24 cellular contexts compared by ENCODE assay signal in genomic region chr17:144936-145670, GRCh38. TPM values are rescaled to one million over a fixed set of nuclear protein-coding genes. Genes with fewer than 3 reads are reported as not detected.
DNase-seq lines count a peak whose midpoint lies in the region; ATAC-seq, FAIRE-seq and TF ChIP-seq lines count a peak whose summit lies in the region.
"Had no signal": no experiment of that assay in that cellular context is flagged by ENCODE, and none has a peak within 500 bp of the region (broad histone marks: within the 10 kb centered on the region; RNA-seq: fewer than 3 reads in every experiment).

No MANE protein-coding gene starts in this region.

- no peak for FAIRE-seq in urothelium cell line (lab: Jason Lieb, UNC)

- peaks cover 0 to 3% of the 10 kb centered on the region in 2 donors for H3K27me3 Mint-ChIP-seq in natural killer cell (ENCODE audit: low read depth in 2 of 2)
- peaks cover 0 to 2% of the 10 kb centered on the region in 2 donors for H3K27me3 Mint-ChIP-seq in natural killer cell treated with Interleukin-12 subunit alpha and Interleukin-12 subunit beta and Interleukin-15 and Interleukin-18, amount 100 ng/mL, for 72 hours
- no peaks in the 10 kb centered on the region for H3K27me3 Mint-ChIP-seq in WTC11 (ENCODE audit: low read depth)

- H3K27ac Mint-ChIP-seq in natural killer cell = no peak overlapping the region
- no peak overlapping the region for H3K27ac Mint-ChIP-seq in natural killer cell treated with Interleukin-12 subunit alpha and Interleukin-12 subunit beta and Interleukin-15 and Interleukin-18, amount 100 ng/mL, for 72 hours
- H3K27ac Mint-ChIP-seq in WTC11 = no peak overlapping the region
- H3K27ac Mint-ChIP-seq: activated T-helper 1 cell treated with anti-CD3 and anti-CD28 coated beads, Interleukin-12 subunit alpha, Interleukin-12 subunit beta, Interleukin-2, Interleukin-4 antibody, amounts not matched to agents 30 ng/mL and 10 ng/mL and 1 ng/mL, durations not matched to agents 14 hours and 24 hours and 36 hours; effector memory CD8-positive, alpha-beta T cell; GM23338; nephron had no signal

- POLR2A ChIA-PET in WTC11 (lab: Charles Lee) = no interaction called here

- TF ChIP-seq CTCF in natural killer cell (IDR thresholded peaks at IDR 0.05) (no peak), WTC11 (IDR thresholded peaks at IDR 0.05) (no peak)

- H3K4me1 Mint-ChIP-seq in natural killer cell (no peaks in the 10 kb centered on the region), WTC11 (no peaks in the 10 kb centered on the region)
- H3K4me1 Mint-ChIP-seq in natural killer cell treated with Interleukin-12 subunit alpha and Interleukin-12 subunit beta and Interleukin-15 and Interleukin-18, amount 100 ng/mL, for 72 hours (ENCODE audit: low read depth in 2 of 2) = no peaks in the 10 kb centered on the region
- H3K4me1 Mint-ChIP-seq: GM23338, nephron had no signal

- H3K36me3 Mint-ChIP-seq in natural killer cell (no peaks in the 10 kb centered on the region), WTC11 (no peaks in the 10 kb centered on the region)
- H3K36me3 Mint-ChIP-seq in natural killer cell treated with Interleukin-12 subunit alpha and Interleukin-12 subunit beta and Interleukin-15 and Interleukin-18, amount 100 ng/mL, for 72 hours = no peaks in the 10 kb centered on the region
- H3K36me3 Mint-ChIP-seq: CD8-positive, alpha-beta memory T cell had no signal

- DNase-seq in natural killer cell (peak; percentile 6), Right ventricle myocardium superior (peak; percentile 17), posterior vena cava (ENCODE audit: low spot score) (peak; percentile 44), urothelium cell line (ENCODE audit: low spot score) (no peak), WTC11 (ENCODE audit: low spot score) (no peak)
- no peak for DNase-seq in natural killer cell treated with Interleukin-12 subunit alpha and Interleukin-12 subunit beta and Interleukin-15 and Interleukin-18, amount 100 ng/mL, for 72 hours (ENCODE audit: low spot score)
- no peak for DNase-seq in stimulated activated CD4-positive, alpha-beta T cell treated with anti-CD3 and anti-CD28 coated beads, Interleukin-4, amount 100 ng/mL, for 24 hours
- DNase-seq: CD8-positive, alpha-beta memory T cell; cerebellar nuclear complex; DND-41; mammary epithelial cell; NCI-H1417 treated with DMSO at 0.1 percent for 48 hours; NCI-H2171 treated with DMSO at 0.1 percent for 48 hours; PC-9; stimulated activated CD4-positive, alpha-beta T cell treated with anti-CD3 and anti-CD28 coated beads, Interleukin-15, amount 100 ng/mL, for 24 hours; stimulated activated naive CD4-positive, alpha-beta T cell treated with Interleukin-2 at 50 U/mL for 16 hours; trophoblast cell had no signal

- H3K4me3 Mint-ChIP-seq in natural killer cell = no peak overlapping the region
- no peak overlapping the region for H3K4me3 Mint-ChIP-seq in natural killer cell treated with Interleukin-12 subunit alpha and Interleukin-12 subunit beta and Interleukin-15 and Interleukin-18, amount 100 ng/mL, for 72 hours
- H3K4me3 Mint-ChIP-seq in WTC11 = no peak overlapping the region
- H3K4me3 Mint-ChIP-seq: activated T-helper 1 cell treated with anti-CD3 and anti-CD28 coated beads, Interleukin-12 subunit alpha, Interleukin-12 subunit beta, Interleukin-2, Interleukin-4 antibody, amounts not matched to agents 30 ng/mL and 10 ng/mL and 1 ng/mL, durations not matched to agents 14 hours and 24 hours and 36 hours; CD8-positive, alpha-beta memory T cell; effector memory CD8-positive, alpha-beta T cell; GM23338; nephron had no signal

- intact Hi-C loops in natural killer cell (cut with micrococcal nuclease) = loop anchor here (5.0 kb wide), 4 partner anchors 242 to 912 kb away; partner anchors contain the start of gene TIMM22
- intact Hi-C loops in Right ventricle myocardium superior (cut with DNase I) = loop anchor here (5.0 kb wide), 1 partner anchor 242 kb away; no protein-coding TSS in a partner anchor
- intact Hi-C loops in posterior vena cava (cut with DNase I) = loop anchor here (5.0 kb wide), 3 partner anchors 242 to 777 kb away; no protein-coding TSS in a partner anchor

- H3K9me3 Mint-ChIP-seq in natural killer cell (no peaks in the 10 kb centered on the region), WTC11 (no peaks in the 10 kb centered on the region)
- no peaks in the 10 kb centered on the region for H3K9me3 Mint-ChIP-seq in natural killer cell treated with Interleukin-12 subunit alpha and Interleukin-12 subunit beta and Interleukin-15 and Interleukin-18, amount 100 ng/mL, for 72 hours
- H3K9me3 Mint-ChIP-seq: activated T-helper 1 cell treated with anti-CD3 and anti-CD28 coated beads, Interleukin-12 subunit alpha, Interleukin-12 subunit beta, Interleukin-2, Interleukin-4 antibody, amounts not matched to agents 30 ng/mL and 10 ng/mL and 1 ng/mL, durations not matched to agents 14 hours and 24 hours and 36 hours; CD8-positive, alpha-beta memory T cell; effector memory CD8-positive, alpha-beta T cell; GM23338; nephron had no signal

- ATAC-seq in natural killer cell (no peak), Right ventricle myocardium superior (ENCODE audit: poor library complexity) (no peak), WTC11 (no peak)
- no peak for ATAC-seq in natural killer cell treated with Interleukin-12 subunit alpha and Interleukin-12 subunit beta and Interleukin-15 and Interleukin-18, amount 100 ng/mL, for 72 hours
- ATAC-seq: effector memory CD8-positive, alpha-beta T cell had no signal

- CTCF ChIA-PET in WTC11 (lab: Charles Lee) = interaction anchor here (0.8 kb wide), 2 partner anchors 17 to 165 kb away, joined by 3 read pairs; no protein-coding TSS in a partner anchor

TF ChIP-seq in WTC11, 78 proteins besides CTCF, POLR2A, EP300 and RAD21:
- no peak for TF ChIP-seq ATF2 (CRISPR knock-in tag; IDR thresholded peaks at IDR 0.05; ENCODE audit: borderline replicate concordance, low read depth)
- no peak for TF ChIP-seq IRF2 (CRISPR knock-in tag; IDR thresholded peaks at IDR 0.05; ENCODE audit: borderline replicate concordance, low read depth)
- no peak for TF ChIP-seq NFE2L1 (CRISPR knock-in tag; IDR thresholded peaks at IDR 0.05)

RNA-seq across cellular contexts. Expression of gene SCGB1C2, which starts 7.7 kb away (rescaled TPM):
- not detected for total RNA-seq in natural killer cell
- not detected for total RNA-seq in natural killer cell treated with Interleukin-12 subunit alpha and Interleukin-12 subunit beta and Interleukin-15 and Interleukin-18, amount 100 ng/mL, for 72 hours
- total RNA-seq in Right ventricle myocardium superior = not detected
- total RNA-seq in posterior vena cava = not detected
- not detected in 3 replicates for total RNA-seq in WTC11 (2021)
- total RNA-seq: activated T-helper 1 cell treated with anti-CD3 and anti-CD28 coated beads, Interleukin-12 subunit alpha, Interleukin-12 subunit beta, Interleukin-2, Interleukin-4 antibody, amounts not matched to agents 30 ng/mL and 10 ng/mL and 1 ng/mL, durations not matched to agents 14 hours and 24 hours and 36 hours; CD8-positive, alpha-beta memory T cell; GM23338; heart right ventricle; mammary epithelial cell; PC-9; renal cortical epithelial cell; SK-MEL-5 had no signal

RNA-seq across cellular contexts. Expression of gene DOC2B, which starts 36.3 kb away (rescaled TPM):
- under 1 TPM in 2 of 3 donors, not detected in 1; 0.07 to 0.20 TPM for total RNA-seq in natural killer cell
- 10 to 100 TPM in 1 of 2 donors, 1 to 10 TPM in 1; 3.7 to 17.9 TPM for total RNA-seq in natural killer cell treated with Interleukin-12 subunit alpha and Interleukin-12 subunit beta and Interleukin-15 and Interleukin-18, amount 100 ng/mL, for 72 hours
- total RNA-seq in Right ventricle myocardium superior = 3.4 TPM
- total RNA-seq in posterior vena cava = 10 to 100 TPM; 11.9 to 18.5 TPM
- 2.1 to 2.7 TPM (median 2.5 TPM) in 3 replicates for total RNA-seq in WTC11 (2021)
- total RNA-seq: PC-9 had no signal

Comparison
In these comparisons a context has a peak if more than half of its experiments do, and no peak if none do; other contexts are left out.
1. DNase-seq: peak in natural killer cell (single experiment), Right ventricle myocardium superior (single experiment) and posterior vena cava (single experiment); none in natural killer cell treated with Interleukin-12 subunit alpha and Interleukin-12 subunit beta and Interleukin-15 and Interleukin-18, amount 100 ng/mL, for 72 hours (single experiment), urothelium cell line (single experiment), WTC11 (single experiment) and stimulated activated CD4-positive, alpha-beta T cell treated with anti-CD3 and anti-CD28 coated beads, Interleukin-4, amount 100 ng/mL, for 24 hours (single experiment).